In the genomic region with DNA sequence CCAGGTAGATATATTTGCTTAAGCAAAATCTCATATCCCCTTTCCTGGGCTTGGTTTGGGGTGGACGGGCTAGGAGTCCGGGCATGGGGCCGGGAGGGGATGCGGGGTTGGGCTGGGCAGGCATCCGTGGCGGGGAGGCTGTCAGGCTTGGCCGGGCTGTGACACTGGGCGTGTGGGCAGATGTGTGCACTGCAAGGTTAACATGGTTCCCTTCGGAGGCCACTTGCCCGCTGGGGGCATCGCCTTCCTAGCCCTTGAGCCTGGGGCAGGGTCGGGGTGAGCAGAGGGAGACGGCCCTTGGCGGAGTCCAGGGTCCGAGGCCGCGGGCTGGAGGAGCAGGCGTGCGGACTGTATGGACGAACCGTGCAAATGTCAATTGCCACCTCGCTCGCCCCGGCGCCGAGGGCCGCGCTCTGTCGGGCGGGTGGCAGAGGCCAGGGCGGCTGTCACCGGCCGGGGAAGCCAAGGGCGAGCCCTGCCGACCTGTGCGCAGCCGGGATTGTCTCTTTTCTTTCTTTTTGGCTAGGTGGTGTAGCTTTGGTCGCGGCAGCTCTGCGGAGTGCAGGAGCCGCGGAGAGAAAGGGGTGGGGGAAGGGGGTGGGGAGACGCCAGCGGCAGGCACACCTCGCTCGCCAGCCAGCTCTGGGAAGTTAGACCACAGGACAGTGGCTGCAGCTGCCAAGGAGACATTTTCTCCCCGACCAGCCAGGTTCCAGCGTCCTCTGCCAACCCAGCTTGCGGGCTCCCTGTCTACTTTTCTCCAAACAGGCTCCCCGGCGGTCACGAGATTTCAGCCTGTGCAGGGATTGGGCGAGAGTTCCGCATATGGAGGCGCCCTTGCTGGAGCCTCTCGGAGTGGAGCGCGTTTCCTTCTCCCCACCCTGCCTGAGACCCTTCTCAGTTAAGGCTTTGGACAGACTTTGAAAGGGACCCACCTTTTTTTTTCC, we compare ENCODE assay signal across 1 cellular context.
TF ChIP-seq lines count a peak whose summit lies in the region.

No MANE protein-coding gene starts in this region.

TF ChIP-seq in HepG2, 621 proteins besides CTCF, POLR2A, EP300 and RAD21 (continued from another document and continues in another):
- TF ChIP-seq, protein P1, sequence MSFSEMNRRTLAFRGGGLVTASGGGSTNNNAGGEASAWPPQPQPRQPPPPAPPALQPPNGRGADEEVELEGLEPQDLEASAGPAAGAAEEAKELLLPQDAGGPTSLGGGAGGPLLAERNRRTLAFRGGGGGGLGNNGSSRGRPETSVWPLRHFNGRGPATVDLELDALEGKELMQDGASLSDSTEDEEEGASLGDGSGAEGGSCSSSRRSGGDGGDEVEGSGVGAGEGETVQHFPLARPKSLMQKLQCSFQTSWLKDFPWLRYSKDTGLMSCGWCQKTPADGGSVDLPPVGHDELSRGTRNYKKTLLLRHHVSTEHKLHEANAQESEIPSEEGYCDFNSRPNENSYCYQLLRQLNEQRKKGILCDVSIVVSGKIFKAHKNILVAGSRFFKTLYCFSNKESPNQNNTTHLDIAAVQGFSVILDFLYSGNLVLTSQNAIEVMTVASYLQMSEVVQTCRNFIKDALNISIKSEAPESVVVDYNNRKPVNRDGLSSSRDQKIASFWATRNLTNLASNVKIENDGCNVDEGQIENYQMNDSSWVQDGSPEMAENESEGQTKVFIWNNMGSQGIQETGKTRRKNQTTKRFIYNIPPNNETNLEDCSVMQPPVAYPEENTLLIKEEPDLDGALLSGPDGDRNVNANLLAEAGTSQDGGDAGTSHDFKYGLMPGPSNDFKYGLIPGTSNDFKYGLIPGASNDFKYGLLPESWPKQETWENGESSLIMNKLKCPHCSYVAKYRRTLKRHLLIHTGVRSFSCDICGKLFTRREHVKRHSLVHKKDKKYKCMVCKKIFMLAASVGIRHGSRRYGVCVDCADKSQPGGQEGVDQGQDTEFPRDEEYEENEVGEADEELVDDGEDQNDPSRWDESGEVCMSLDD (CRISPR knock-in tag; IDR thresholded peaks at IDR 0.05; ENCODE audit: borderline replicate concordance) = no peak
- no peak for TF ChIP-seq ZNF337 (CRISPR knock-in tag; IDR thresholded peaks at IDR 0.05; ENCODE audit: borderline replicate concordance, low read depth)
- TF ChIP-seq NR2F1 (CRISPR knock-in tag; IDR thresholded peaks at IDR 0.05) = no peak
- peak; percentile 68 for TF ChIP-seq ZFX (CRISPR knock-in tag; IDR thresholded peaks at IDR 0.05; ENCODE audit: low read depth)
- peak in 1 of 2 experiments; percentile 41; a peak in 1 of 4 replicates for TF ChIP-seq KLF16 (CRISPR knock-in tag; IDR thresholded peaks at IDR 0.05)
- TF ChIP-seq GPN1 (CRISPR knock-in tag; IDR thresholded peaks at IDR 0.05; ENCODE audit: borderline replicate concordance) = no peak
- TF ChIP-seq KDM4B (CRISPR knock-in tag; IDR thresholded peaks at IDR 0.05) = peak; percentile 26; the same call in 1 of the 2 replicates
- no peak for TF ChIP-seq ZNF598 (CRISPR knock-in tag; IDR thresholded peaks at IDR 0.05; ENCODE audit: borderline replicate concordance)
- TF ChIP-seq, protein P2, sequence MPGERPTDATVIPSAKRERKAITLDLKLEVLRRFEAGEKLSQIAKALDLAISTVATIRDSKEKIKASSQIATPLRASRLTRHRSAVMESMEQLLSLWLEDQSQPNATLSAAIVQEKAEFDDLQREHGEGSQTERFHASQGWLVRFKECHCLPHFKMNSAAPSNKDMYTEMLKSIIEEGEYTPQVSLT (CRISPR knock-in tag; IDR thresholded peaks at IDR 0.05; ENCODE audit: borderline replicate concordance, low read depth) = no peak
- TF ChIP-seq, protein P3, sequence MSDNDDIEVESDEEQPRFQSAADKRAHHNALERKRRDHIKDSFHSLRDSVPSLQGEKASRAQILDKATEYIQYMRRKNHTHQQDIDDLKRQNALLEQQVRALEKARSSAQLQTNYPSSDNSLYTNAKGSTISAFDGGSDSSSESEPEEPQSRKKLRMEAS (IDR thresholded peaks at IDR 0.05) = peak; percentile 59; the same call in 1 of the 2 replicates
- TF ChIP-seq MAFF (IDR thresholded peaks at IDR 0.05; ENCODE audit: low read depth, low read length) = no peak
- no peak for TF ChIP-seq ZNF563 (CRISPR knock-in tag; IDR thresholded peaks at IDR 0.05)
- TF ChIP-seq ZNF773 (CRISPR knock-in tag; IDR thresholded peaks at IDR 0.05; ENCODE audit: borderline replicate concordance) = peak; percentile 45; the same call in 1 of the 2 replicates
- TF ChIP-seq, protein P4, sequence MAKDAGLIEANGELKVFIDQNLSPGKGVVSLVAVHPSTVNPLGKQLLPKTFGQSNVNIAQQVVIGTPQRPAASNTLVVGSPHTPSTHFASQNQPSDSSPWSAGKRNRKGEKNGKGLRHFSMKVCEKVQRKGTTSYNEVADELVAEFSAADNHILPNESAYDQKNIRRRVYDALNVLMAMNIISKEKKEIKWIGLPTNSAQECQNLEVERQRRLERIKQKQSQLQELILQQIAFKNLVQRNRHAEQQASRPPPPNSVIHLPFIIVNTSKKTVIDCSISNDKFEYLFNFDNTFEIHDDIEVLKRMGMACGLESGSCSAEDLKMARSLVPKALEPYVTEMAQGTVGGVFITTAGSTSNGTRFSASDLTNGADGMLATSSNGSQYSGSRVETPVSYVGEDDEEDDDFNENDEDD (CRISPR knock-in tag; IDR thresholded peaks at IDR 0.05; ENCODE audit: borderline replicate concordance) = 0 out of 2 replicates have a peak, but pooled peaks have one; percentile 37
- TF ChIP-seq, protein P5, sequence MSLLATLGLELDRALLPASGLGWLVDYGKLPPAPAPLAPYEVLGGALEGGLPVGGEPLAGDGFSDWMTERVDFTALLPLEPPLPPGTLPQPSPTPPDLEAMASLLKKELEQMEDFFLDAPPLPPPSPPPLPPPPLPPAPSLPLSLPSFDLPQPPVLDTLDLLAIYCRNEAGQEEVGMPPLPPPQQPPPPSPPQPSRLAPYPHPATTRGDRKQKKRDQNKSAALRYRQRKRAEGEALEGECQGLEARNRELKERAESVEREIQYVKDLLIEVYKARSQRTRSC (CRISPR knock-in tag; IDR thresholded peaks at IDR 0.05; ENCODE audit: low read depth) = no peak
- TF ChIP-seq MIER3 (CRISPR knock-in tag; IDR thresholded peaks at IDR 0.05; ENCODE audit: borderline replicate concordance) = no peak
- TF ChIP-seq CREM (IDR thresholded peaks at IDR 0.05) = no peak
- no peak for TF ChIP-seq CREM (CRISPR knock-in tag; IDR thresholded peaks at IDR 0.05)
- peak; percentile 69 for TF ChIP-seq HNF4A (CRISPR knock-in tag; IDR thresholded peaks at IDR 0.05)
- no peak for TF ChIP-seq SYNCRIP (IDR thresholded peaks at IDR 0.05; ENCODE audit: insufficient read depth, low read depth, low read length)
- TF ChIP-seq NR2F6 (IDR thresholded peaks at IDR 0.05) = no peak
- 0 out of 2 replicates have a peak, but pooled peaks have one; percentile 14 for TF ChIP-seq NR2F6 (CRISPR knock-in tag; IDR thresholded peaks at IDR 0.05)
- no peak for TF ChIP-seq SNAPC4 (CRISPR knock-in tag; IDR thresholded peaks at IDR 0.05)
- TF ChIP-seq ZBTB34 (CRISPR knock-in tag; IDR thresholded peaks at IDR 0.05) = no peak
- TF ChIP-seq ZNF280B (CRISPR knock-in tag; IDR thresholded peaks at IDR 0.05; ENCODE audit: borderline replicate concordance) = peak; percentile 55; the same call in 1 of the 2 replicates
- TF ChIP-seq ZNF879 (CRISPR knock-in tag; IDR thresholded peaks at IDR 0.05) = no peak
- no peak for TF ChIP-seq ELK4 (CRISPR knock-in tag; IDR thresholded peaks at IDR 0.05; ENCODE audit: borderline replicate concordance)
- TF ChIP-seq, protein P6, sequence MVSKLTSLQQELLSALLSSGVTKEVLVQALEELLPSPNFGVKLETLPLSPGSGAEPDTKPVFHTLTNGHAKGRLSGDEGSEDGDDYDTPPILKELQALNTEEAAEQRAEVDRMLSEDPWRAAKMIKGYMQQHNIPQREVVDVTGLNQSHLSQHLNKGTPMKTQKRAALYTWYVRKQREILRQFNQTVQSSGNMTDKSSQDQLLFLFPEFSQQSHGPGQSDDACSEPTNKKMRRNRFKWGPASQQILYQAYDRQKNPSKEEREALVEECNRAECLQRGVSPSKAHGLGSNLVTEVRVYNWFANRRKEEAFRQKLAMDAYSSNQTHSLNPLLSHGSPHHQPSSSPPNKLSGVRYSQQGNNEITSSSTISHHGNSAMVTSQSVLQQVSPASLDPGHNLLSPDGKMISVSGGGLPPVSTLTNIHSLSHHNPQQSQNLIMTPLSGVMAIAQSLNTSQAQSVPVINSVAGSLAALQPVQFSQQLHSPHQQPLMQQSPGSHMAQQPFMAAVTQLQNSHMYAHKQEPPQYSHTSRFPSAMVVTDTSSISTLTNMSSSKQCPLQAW (CRISPR knock-in tag; IDR thresholded peaks at IDR 0.05) = 0 out of 2 replicates have a peak, but pooled peaks have one; percentile 22
- no peak for TF ChIP-seq ZNF709 (CRISPR knock-in tag; IDR thresholded peaks at IDR 0.05)
